13 cellular contexts compared by ENCODE assay signal in the genomic region with DNA sequence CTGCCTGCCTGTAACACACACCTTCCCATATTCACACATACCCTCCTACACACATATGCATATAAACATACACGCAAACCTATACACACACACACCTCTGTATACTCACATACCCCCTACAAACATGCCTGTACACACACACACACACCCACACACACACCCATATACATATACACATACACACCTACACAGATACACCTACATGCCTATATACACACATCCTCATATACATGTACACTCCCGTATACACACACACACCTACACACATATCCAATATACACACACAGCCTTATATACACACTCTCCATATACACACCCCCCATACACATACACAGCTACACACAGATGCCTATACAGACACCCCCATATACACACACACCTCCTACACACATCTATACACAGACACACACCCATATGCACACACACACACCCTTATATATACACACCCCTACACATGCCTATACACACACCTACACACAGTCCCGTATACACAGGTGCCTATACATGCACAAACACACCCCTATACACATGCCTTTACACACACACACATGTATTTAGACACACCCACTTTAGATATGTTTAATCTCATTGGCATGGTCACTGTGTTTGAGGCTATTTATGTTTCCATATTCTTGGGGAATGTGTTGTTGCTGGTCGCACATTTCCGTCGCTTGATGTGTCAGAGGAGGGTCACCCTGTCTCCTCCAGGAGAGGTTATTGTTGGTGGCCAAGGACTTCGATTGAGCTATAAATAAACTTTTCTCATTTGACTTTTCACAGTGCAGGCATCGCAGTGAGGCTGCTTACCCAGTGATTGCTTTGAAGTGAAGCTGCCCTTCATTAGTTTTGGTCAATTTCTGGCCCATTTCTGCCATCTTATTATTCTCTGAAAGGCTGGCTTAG.
DNase-seq lines count a peak whose midpoint lies in the region; ATAC-seq and TF ChIP-seq lines count a peak whose summit lies in the region.
"Had no signal": no experiment of that assay in that cellular context is flagged by ENCODE, and none has a peak within 500 bp of the region (broad histone marks: within the 10 kb centered on the region; RNA-seq: fewer than 3 reads in every experiment).

No MANE protein-coding gene starts in this region.

- H3K4me2 ChIP-seq in IMR-90 (ENCODE audit: low read depth, low read length) = no peak overlapping the region
- H3K4me2 ChIP-seq: GM23338 had no signal

- no peak overlapping the region for H3K14ac ChIP-seq in IMR-90 (replicated peaks; ENCODE audit: low read depth, low read length)

- no peak overlapping the region for H4K8ac ChIP-seq in IMR-90 (ENCODE audit: low read depth in 2 of 2, low read length in 2 of 2)

- no peak overlapping the region for H2BK20ac ChIP-seq in IMR-90 (ENCODE audit: low read depth, low read length)

- ATAC-seq in heart left ventricle (peak in 3 of 4 donors; percentile 48 to 72 (median 70)), IMR-90 (ENCODE audit: low read depth) (no peak), right cardiac atrium (peak; percentile 31 to 34)
- ATAC-seq: GM23338 had no signal

- dilution Hi-C loops in IMR-90 (cut with HindIII; ENCODE audit: low sequenced_read_pairs, unreplicated experiment) = no loop called here

- no peak overlapping the region for H3K4me3 ChIP-seq in heart left ventricle
- no peak overlapping the region for H3K4me3 ChIP-seq in left ventricle myocardium inferior
- no peak overlapping the region for H3K4me3 ChIP-seq in IMR-90 (ENCODE audit: insufficient read depth, low read depth, low read length)
- H3K4me3 ChIP-seq in right cardiac atrium (ENCODE audit: low read length) = no peak overlapping the region
- H3K4me3 ChIP-seq in BE2C (ENCODE audit: low read depth, low read length) = no peak overlapping the region
- H3K4me3 ChIP-seq: GM23338 had no signal

- H2AFZ ChIP-seq in IMR-90 (replicated peaks; ENCODE audit: low read length, poor library complexity) = no peak overlapping the region
- H2AFZ ChIP-seq: GM23338 had no signal

- no TSS peak for BruUV-seq in IMR-90 (replicated peaks; lab: Mats Ljungman, UMichigan)

- no peak for TF ChIP-seq CTCF in heart left ventricle (IDR thresholded peaks at IDR 0.05)
- no peak for TF ChIP-seq CTCF in left ventricle myocardium inferior (IDR thresholded peaks at IDR 0.05; ENCODE audit: borderline replicate concordance)
- TF ChIP-seq CTCF in IMR-90 (conservative IDR thresholded peaks at IDR 0.05; ENCODE audit: low read depth, low read length) = no peak
- TF ChIP-seq CTCF in RWPE1 (conservative IDR thresholded peaks at IDR 0.05; ENCODE audit: low read depth) = no peak
- TF ChIP-seq CTCF in BE2C (IDR thresholded peaks at IDR 0.05; ENCODE audit: low read depth, low read length) = no peak

- H2AK9ac ChIP-seq in IMR-90 (replicated peaks; ENCODE audit: low read depth, low read length, poor library complexity) = no peak overlapping the region

- H3K4me1 ChIP-seq in heart left ventricle (peaks cover 0 to 10% (median 5%) of the 10 kb centered on the region in 12 donors), left ventricle myocardium inferior (peaks cover 13% of the 10 kb centered on the region), IMR-90 (ENCODE audit: control insufficient read depth, insufficient read depth, low read length) (no peaks in the 10 kb centered on the region), right cardiac atrium (ENCODE audit: control insufficient read depth, insufficient read depth, low read length) (no peaks in the 10 kb centered on the region), BE2C (no peaks in the 10 kb centered on the region)

- H4K5ac ChIP-seq in IMR-90 (ENCODE audit: low read depth, low read length) = no peak overlapping the region

- 0 out of 2 replicates have a peak, but pooled peaks cover 8% of the 10 kb centered on the region for H4K20me1 ChIP-seq in IMR-90 (ENCODE audit: insufficient read depth, low read length)

- CTCF ChIA-PET in IMR-90 (lab: Yijun Ruan, JAX) (no interaction called here), RWPE1 (lab: Yijun Ruan, JAX) (no interaction called here)

- in situ Hi-C loops in IMR-90 (cut with MboI; ENCODE audit: low sequenced_read_pairs) = no loop called here

- POLR2A ChIA-PET in IMR-90 (lab: Charles Lee; ENCODE audit: unreplicated experiment) = no interaction called here
- POLR2A ChIA-PET in RWPE1 (lab: Yijun Ruan, JAX; ENCODE audit: low non-redundant PET) = no interaction called here

- WGBS in heart left ventricle, 4 donors = 66 to 81% (median 73%) methylated on average over 8 of the region's 8 CpGs
- 100% methylated on average over 1 to 2 of the region's 8 CpGs for WGBS in IMR-90 (ENCODE audit: extremely low coverage in 2 of 2, insufficient read length in 1 of 2), 2 experiments
- WGBS in right cardiac atrium = 82% methylated on average over 8 of the region's 8 CpGs

- no peaks in the 10 kb centered on the region for H3K9me3 ChIP-seq in heart left ventricle
- no peaks in the 10 kb centered on the region for H3K9me3 ChIP-seq in left ventricle myocardium inferior (replicated peaks)
- H3K9me3 ChIP-seq in IMR-90 (ENCODE audit: control insufficient read depth, insufficient read depth, low read length) = no peaks in the 10 kb centered on the region
- no peaks in the 10 kb centered on the region for H3K9me3 ChIP-seq in right cardiac atrium (ENCODE audit: control insufficient read depth, low read length)
- no peaks in the 10 kb centered on the region for H3K9me3 ChIP-seq in BE2C

- TF ChIP-seq RAD21 in IMR-90 (IDR thresholded peaks at IDR 0.05; ENCODE audit: low read length) = no peak

- H3K18ac ChIP-seq in IMR-90 (ENCODE audit: low read depth, low read length) = no peak overlapping the region

- no peak overlapping the region for H3K23ac ChIP-seq in IMR-90 (ENCODE audit: low read depth, low read length)

- H3K9ac ChIP-seq in IMR-90 (ENCODE audit: low read depth, low read length) = no peak overlapping the region

- intact Hi-C loops in heart left ventricle (cut with DNase I) = loop anchor here in 1 of 10 donors (10.0 kb wide), 2 partner anchors 61 to 131 kb away; no protein-coding TSS in a partner anchor
- intact Hi-C loops in left ventricle myocardium inferior (cut with micrococcal nuclease) = no loop called here
- intact Hi-C loops in IMR-90 (cut with micrococcal nuclease) = no loop called here
- intact Hi-C loops in right cardiac atrium (cut with DNase I) = no loop called here

- no peak overlapping the region for H3K4ac ChIP-seq in IMR-90 (ENCODE audit: low read depth, low read length)

- no peak overlapping the region for H2AK5ac ChIP-seq in IMR-90 (ENCODE audit: low read depth, low read length)

- H3K56ac ChIP-seq in IMR-90 (ENCODE audit: extremely low read depth, insufficient read depth, low read length) = no peak overlapping the region

- H3K27ac ChIP-seq in heart left ventricle (no peak overlapping the region), left ventricle myocardium inferior (replicated peaks) (no peak overlapping the region), IMR-90 (ENCODE audit: insufficient read depth, low read length) (no peak overlapping the region), right cardiac atrium (ENCODE audit: low read length) (no peak overlapping the region), RWPE1 (no peak overlapping the region)

- TF ChIP-seq POLR2A in heart left ventricle (IDR thresholded peaks at IDR 0.05) (no peak), IMR-90 (IDR thresholded peaks at IDR 0.05; ENCODE audit: low read depth, low read length) (no peak)

- peaks cover 4% of the 10 kb centered on the region for H3K9me1 ChIP-seq in IMR-90 (ENCODE audit: insufficient read depth, low read length)

- H2BK5ac ChIP-seq in IMR-90 (ENCODE audit: low read depth, low read length, poor library complexity, severe bottlenecking) = peak overlapping the region; percentile 50

- no peak overlapping the region for H4K91ac ChIP-seq in IMR-90 (ENCODE audit: insufficient read depth, low read depth, low read length)

- no peak for DNase-seq in heart left ventricle
- no peak for DNase-seq in left ventricle myocardium inferior
- DNase-seq in IMR-90 = no peak
- DNase-seq in right cardiac atrium = no peak
- DNase-seq in RWPE1 (ENCODE audit: low spot score) = no peak
- no peak for DNase-seq in NCI-H146 (lab: John Stamatoyannopoulos, UW)
- DNase-seq in BE2C = no peak
- DNase-seq: ACHN; C1 segment of cervical spinal cord; Calu3; CD4-positive, alpha-beta T cell; DMS 273 treated with DMSO at 0.1 percent for 48 hours had no signal

- H3K36me3 ChIP-seq in heart left ventricle (peaks cover 0 to 31% (median 0%) of the 10 kb centered on the region in 9 donors), left ventricle myocardium inferior (peaks cover 7% of the 10 kb centered on the region), IMR-90 (ENCODE audit: control insufficient read depth, insufficient read depth, low read length) (peaks cover 8% of the 10 kb centered on the region), BE2C (no peaks in the 10 kb centered on the region; the same call in 1 of the 2 replicates)

- H2BK15ac ChIP-seq in IMR-90 (ENCODE audit: low read depth, low read length) = no peak overlapping the region

- H2BK120ac ChIP-seq in IMR-90 (ENCODE audit: low read depth, low read length) = no peak overlapping the region

- H3K27me3 ChIP-seq in heart left ventricle (no peaks in the 10 kb centered on the region), left ventricle myocardium inferior (ENCODE audit: low read depth) (no peaks in the 10 kb centered on the region), IMR-90 (ENCODE audit: control insufficient read depth, insufficient read depth, low read length) (no peaks in the 10 kb centered on the region), right cardiac atrium (ENCODE audit: control insufficient read depth, insufficient read depth) (no peaks in the 10 kb centered on the region), BE2C (no peaks in the 10 kb centered on the region)

- peaks cover 18 to 19% of the 10 kb centered on the region in 2 experiments for H3K79me1 ChIP-seq in IMR-90 (ENCODE audit: low read depth in 1 of 2, low read length in 2 of 2)

TF ChIP-seq in IMR-90, 13 proteins besides CTCF, POLR2A, EP300 and RAD21 (continues in another document):
- no peak for TF ChIP-seq MAZ (IDR thresholded peaks at IDR 0.05; ENCODE audit: borderline replicate concordance, low read depth, low read length)
- no peak for TF ChIP-seq NFE2L2 (IDR thresholded peaks at IDR 0.05; ENCODE audit: low read depth, low read length)
- TF ChIP-seq CEBPB (IDR thresholded peaks at IDR 0.05; ENCODE audit: low read depth, low read length) = no peak
- no peak for TF ChIP-seq RFX5 (IDR thresholded peaks at IDR 0.05; ENCODE audit: low read depth, low read length)
- TF ChIP-seq, protein P1, sequence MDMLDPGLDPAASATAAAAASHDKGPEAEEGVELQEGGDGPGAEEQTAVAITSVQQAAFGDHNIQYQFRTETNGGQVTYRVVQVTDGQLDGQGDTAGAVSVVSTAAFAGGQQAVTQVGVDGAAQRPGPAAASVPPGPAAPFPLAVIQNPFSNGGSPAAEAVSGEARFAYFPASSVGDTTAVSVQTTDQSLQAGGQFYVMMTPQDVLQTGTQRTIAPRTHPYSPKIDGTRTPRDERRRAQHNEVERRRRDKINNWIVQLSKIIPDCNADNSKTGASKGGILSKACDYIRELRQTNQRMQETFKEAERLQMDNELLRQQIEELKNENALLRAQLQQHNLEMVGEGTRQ (IDR thresholded peaks at IDR 0.05; ENCODE audit: low read depth, low read length) = no peak
- no peak for TF ChIP-seq FOS (IDR thresholded peaks at IDR 0.05; ENCODE audit: low read depth, low read length)
- TF ChIP-seq MXI1 (IDR thresholded peaks at IDR 0.05; ENCODE audit: borderline replicate concordance, low read depth, low read length) = no peak
